ENCODE assay signal across 16 cellular contexts in the genomic region with DNA sequence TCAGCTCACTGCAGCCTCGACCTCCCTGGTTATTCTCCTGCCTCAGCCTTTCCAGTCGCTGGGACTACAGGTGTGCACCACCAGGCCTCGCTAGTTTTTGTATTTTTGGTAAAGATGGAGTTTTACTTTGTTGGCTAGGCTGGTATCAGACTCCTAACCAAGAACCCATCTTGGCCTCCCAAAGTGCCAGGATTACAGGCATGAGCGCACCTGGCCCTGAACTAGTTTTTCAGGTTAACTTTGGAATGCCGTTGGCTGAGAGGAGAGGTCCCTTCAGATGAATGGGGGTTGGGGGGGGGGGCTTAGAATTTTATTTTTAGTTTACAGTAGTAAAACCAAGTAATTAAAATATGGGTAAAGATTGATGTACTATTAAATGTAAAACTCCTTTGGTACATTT. TPM values are rescaled to one million over a fixed set of nuclear protein-coding genes. Genes with fewer than 3 reads are reported as not detected.
"Had no signal": no experiment of that assay in that cellular context is flagged by ENCODE, and none has a peak within 500 bp of the region (broad histone marks: within the 10 kb centered on the region; RNA-seq: fewer than 3 reads in every experiment).

No MANE protein-coding gene starts in this region.

- H3K4me3 Mint-ChIP-seq: activated CD4-positive, alpha-beta T cell treated with anti-CD3 and anti-CD28 coated beads, Interleukin-2, amount 10 ng/mL, durations not matched to agents 24 days and 14 days; activated CD8-positive, alpha-beta T cell treated with anti-CD3 and anti-CD28 coated beads for 36 hours; activated naive CD8-positive, alpha-beta T cell treated with anti-CD3 and anti-CD28 coated beads for 36 hours; activated T-cell treated with anti-CD3 and anti-CD28 coated beads, Interleukin-2, amount 50 U/mL, for 72 hours; activated T-helper 17 cell treated with anti-CD3 and anti-CD28 coated beads, Interleukin-2, amount 50 U/mL, for 72 hours had no signal

- H3K4me3 ChIP-seq: SK-N-MC had no signal

- H3K36me3 ChIP-seq: brain microvascular endothelial cell had no signal

- H3K9ac ChIP-seq: KMS-11 had no signal

- H3K27me3 ChIP-seq: brain microvascular endothelial cell had no signal

- H3K9me3 Mint-ChIP-seq: activated CD4-positive, alpha-beta T cell treated with anti-CD3 and anti-CD28 coated beads, Interleukin-2, amount 10 ng/mL, durations not matched to agents 24 days and 14 days; activated CD8-positive, alpha-beta T cell treated with anti-CD3 and anti-CD28 coated beads for 36 hours; activated naive CD8-positive, alpha-beta T cell treated with anti-CD3 and anti-CD28 coated beads for 36 hours; activated T-cell treated with anti-CD3 and anti-CD28 coated beads, Interleukin-2, amount 50 U/mL, for 72 hours; activated T-helper 17 cell treated with anti-CD3 and anti-CD28 coated beads, Interleukin-2, amount 50 U/mL, for 72 hours had no signal

- H3K27me3 Mint-ChIP-seq: activated CD8-positive, alpha-beta T cell treated with anti-CD3 and anti-CD28 coated beads for 36 hours; activated naive CD8-positive, alpha-beta T cell treated with anti-CD3 and anti-CD28 coated beads for 36 hours had no signal

- H3K27ac Mint-ChIP-seq: activated CD4-positive, alpha-beta T cell treated with anti-CD3 and anti-CD28 coated beads, Interleukin-2, amount 10 ng/mL, durations not matched to agents 24 days and 14 days; activated CD8-positive, alpha-beta T cell treated with anti-CD3 and anti-CD28 coated beads for 36 hours; activated naive CD8-positive, alpha-beta T cell treated with anti-CD3 and anti-CD28 coated beads for 36 hours; activated T-cell treated with anti-CD3 and anti-CD28 coated beads, Interleukin-2, amount 50 U/mL, for 72 hours; activated T-helper 17 cell treated with anti-CD3 and anti-CD28 coated beads, Interleukin-2, amount 50 U/mL, for 72 hours had no signal

- H3K4me2 ChIP-seq: KMS-11 had no signal

- H3K4me1 Mint-ChIP-seq: activated CD4-positive, alpha-beta T cell treated with anti-CD3 and anti-CD28 coated beads, Interleukin-2, amount 10 ng/mL, durations not matched to agents 24 days and 14 days; activated T-helper 17 cell treated with anti-CD3 and anti-CD28 coated beads, Interleukin-2, amount 50 U/mL, for 72 hours had no signal

- H3K27ac ChIP-seq: brain microvascular endothelial cell, KMS-11, RWPE1, SK-N-MC had no signal

- H3K36me3 Mint-ChIP-seq: activated naive CD8-positive, alpha-beta T cell treated with anti-CD3 and anti-CD28 coated beads for 36 hours had no signal

RNA-seq across cellular contexts. Expression of a gene that starts 23.4 kb away (rescaled TPM):
- total RNA-seq: activated CD4-positive, alpha-beta T cell treated with anti-CD3 and anti-CD28 coated beads, Interleukin-2, amount 10 ng/mL, durations not matched to agents 24 days and 14 days; activated CD8-positive, alpha-beta memory T cell treated with anti-CD3 and anti-CD28 coated beads for 36 hours; activated CD8-positive, alpha-beta T cell treated with anti-CD3 and anti-CD28 coated beads for 36 hours; activated naive CD8-positive, alpha-beta T cell treated with anti-CD3 and anti-CD28 coated beads for 36 hours; activated T-cell treated with anti-CD3 and anti-CD28 coated beads, Interleukin-2, amount 50 U/mL, for 72 hours; activated T-helper 17 cell treated with anti-CD3 and anti-CD28 coated beads, Interleukin-2, amount 50 U/mL, for 72 hours; aorta; LHCN-M2; NCI-H460; Right ventricle myocardium superior; T-helper 1 cell treated with Interleukin-12 subunit alpha and Interleukin-12 subunit beta and Interleukin-4 antibody, amounts not matched to agents 30 ng/mL and 1 ng/mL, for 36 hours; T-helper 2 cell treated with Interferon-gamma antibody and Interleukin-4, amounts not matched to agents 100 ng/mL and 5 ng/mL, for 36 hours had no signal
